10 cellular contexts compared by ENCODE assay signal in genomic region chr16:85054948-85055502, GRCh38. TPM values are rescaled to one million over a fixed set of nuclear protein-coding genes. Genes with fewer than 3 reads are reported as not detected.
A peak's percentile ranks its signal among the peaks of the same experiment; 100 is the strongest.
DNase-seq lines count a peak whose midpoint lies in the region; ATAC-seq and TF ChIP-seq lines count a peak whose summit lies in the region.
"Had no signal": no experiment of that assay in that cellular context is flagged by ENCODE, and none has a peak within 500 bp of the region (broad histone marks: within the 10 kb centered on the region; RNA-seq: fewer than 3 reads in every experiment).

No MANE protein-coding gene starts in this region.

- H3K36me3 Mint-ChIP-seq in T-helper 17 cell (ENCODE audit: low read depth), result no peaks in the 10 kb centered on the region
- no peaks in the 10 kb centered on the region for H3K36me3 Mint-ChIP-seq in Caco-2 (ENCODE audit: insufficient read depth, unreplicated experiment)

- no peak overlapping the region for H3K27ac ChIP-seq in DOHH2 (ENCODE audit: low read depth, low read length)
- peak overlapping the region; percentile 31 for H3K27ac ChIP-seq in fibroblast of lung (ENCODE audit: insufficient read depth, low read length)

- H3K4me3 Mint-ChIP-seq in T-helper 17 cell (peak overlapping the region; percentile 89), Caco-2 (ENCODE audit: unreplicated experiment) (no peak overlapping the region)

- DNase-seq in T-helper 17 cell, result no peak
- DNase-seq in fibroblast of lung (ENCODE audit: low read depth in 2 of 2), result no peak
- DNase-seq in skeletal muscle cell (ENCODE audit: low read depth), result no peak
- DNase-seq in cerebellum (ENCODE audit: low spot score), result no peak
- DNase-seq in midbrain (lab: John Stamatoyannopoulos, UW), result no peak
- no peak for DNase-seq in Caco-2

- H3K27me3 ChIP-seq in DOHH2 (ENCODE audit: control insufficient read depth, low read length) (peaks cover 30% of the 10 kb centered on the region), fibroblast of lung (ENCODE audit: control insufficient read depth, insufficient read depth, low read length) (no peaks in the 10 kb centered on the region), Caco-2 (replicated peaks; ENCODE audit: control insufficient read depth, insufficient read depth, low read length) (no peaks in the 10 kb centered on the region)

- intact Hi-C loops in Caco-2 (cut with micrococcal nuclease; ENCODE audit: unreplicated experiment), result no loop called here

- no peaks in the 10 kb centered on the region for H3K9me3 Mint-ChIP-seq in Caco-2 (ENCODE audit: unreplicated experiment)

- H2AFZ ChIP-seq in fibroblast of lung (ENCODE audit: low read length), result peak overlapping the region; percentile 79

- peak overlapping the region; percentile 98 for H3K27ac Mint-ChIP-seq in T-helper 17 cell
- H3K27ac Mint-ChIP-seq in Caco-2 (ENCODE audit: unreplicated experiment), result no peak overlapping the region

- peak overlapping the region; percentile 16 for H3K9ac ChIP-seq in fibroblast of lung (ENCODE audit: insufficient read depth, low read length)

- H3K79me2 ChIP-seq in DOHH2 (ENCODE audit: control insufficient read depth, low read length) (no peaks in the 10 kb centered on the region), fibroblast of lung (ENCODE audit: control insufficient read depth, insufficient read depth, low read length) (no peaks in the 10 kb centered on the region)

- H4K20me1 ChIP-seq in DOHH2 (ENCODE audit: control insufficient read depth, insufficient read depth, low read depth, low read length) (no peaks in the 10 kb centered on the region), fibroblast of lung (ENCODE audit: control insufficient read depth, extremely low read depth, insufficient read depth, low read length) (no peaks in the 10 kb centered on the region)

- peaks cover 6% of the 10 kb centered on the region for H3K4me1 ChIP-seq in DOHH2 (ENCODE audit: control insufficient read depth, low read length)
- peaks cover 5% of the 10 kb centered on the region for H3K4me1 ChIP-seq in fibroblast of lung (ENCODE audit: control insufficient read depth, extremely low read depth, insufficient read depth, low read length)
- H3K4me1 ChIP-seq in Caco-2, result 0 out of 2 replicates have a peak, but pooled peaks cover 4% of the 10 kb centered on the region

- no peak for ATAC-seq in T-helper 17 cell
- no peak for ATAC-seq in GM18502 (IDR thresholded peaks at IDR 0.05; ENCODE audit: poor library complexity, unreplicated experiment)

- peaks cover 39% of the 10 kb centered on the region for H3K4me1 Mint-ChIP-seq in T-helper 17 cell
- H3K4me1 Mint-ChIP-seq in Caco-2 (ENCODE audit: low read depth, unreplicated experiment), result peaks cover 15% of the 10 kb centered on the region

- CTCF ChIA-PET in Caco-2 (lab: Charles Lee), result interaction anchor here (1.5 kb wide), 1 partner anchor 32 kb away, joined by 19 read pairs; no protein-coding TSS in a partner anchor

- H3K4me3 ChIP-seq in DOHH2 (ENCODE audit: low read length), result no peak overlapping the region
- H3K4me3 ChIP-seq in fibroblast of lung (replicated peaks in 1 of 4; ENCODE audit: control extremely low read depth in 1 of 4, insufficient read depth in 1 of 4, low read depth in 3 of 4, low read length in 4 of 4), result peak overlapping the region; percentile 32 to 62 (median 40)
- H3K4me3 ChIP-seq in skeletal muscle cell (ENCODE audit: low read depth, low read length), result peak overlapping the region; percentile 18
- H3K4me3 ChIP-seq in Caco-2 (ENCODE audit: low read depth, low read length), result no peak overlapping the region

- no peaks in the 10 kb centered on the region for H3K9me2 ChIP-seq in DOHH2 (replicated peaks; ENCODE audit: control insufficient read depth, low read length)

- TF ChIP-seq CTCF in DOHH2 (IDR thresholded peaks at IDR 0.05; ENCODE audit: low read depth, low read length, poor library complexity, severe bottlenecking) (no peak), fibroblast of lung (conservative IDR thresholded peaks at IDR 0.05 in 1 of 2, IDR thresholded peaks at IDR 0.05 in 1 of 2; ENCODE audit: low read depth in 1 of 2, low read length in 2 of 2) (no peak), Caco-2 (IDR thresholded peaks at IDR 0.05; ENCODE audit: insufficient read depth in 1 of 2, low read depth in 1 of 2, low read length in 1 of 2, severe bottlenecking in 1 of 2, unreplicated experiment in 1 of 2) (no peak)

- no TSS peak for BruUV-seq in Caco-2 (replicated peaks; lab: Mats Ljungman, UMichigan)

- no peaks in the 10 kb centered on the region for H3F3A ChIP-seq in DOHH2 (ENCODE audit: control insufficient read depth, insufficient read depth)

- H3K4me2 ChIP-seq in DOHH2 (ENCODE audit: low read length) (0 out of 2 replicates have a peak overlapping the region, but pooled peaks have one; percentile 14), fibroblast of lung (ENCODE audit: extremely low read depth, insufficient read depth, low read length) (peak overlapping the region; percentile 82)

- H3K36me3 ChIP-seq in DOHH2 (ENCODE audit: control insufficient read depth, low read length), result no peaks in the 10 kb centered on the region
- H3K36me3 ChIP-seq in fibroblast of lung (ENCODE audit: control insufficient read depth, insufficient read depth, low read length), result no peaks in the 10 kb centered on the region
- H3K36me3 ChIP-seq in Caco-2 (ENCODE audit: control insufficient read depth, insufficient read depth, low read length), result no peaks in the 10 kb centered on the region

- no peaks in the 10 kb centered on the region for H3K27me3 Mint-ChIP-seq in T-helper 17 cell
- H3K27me3 Mint-ChIP-seq in Caco-2 (ENCODE audit: insufficient read depth, unreplicated experiment), result no peaks in the 10 kb centered on the region

- POLR2A ChIA-PET in Caco-2 (lab: Charles Lee), result no interaction called here

- H3K9me3 ChIP-seq in DOHH2 (ENCODE audit: control insufficient read depth, insufficient read depth, low read length) (no peaks in the 10 kb centered on the region), T-helper 17 cell (ENCODE audit: control insufficient read depth, low read length, poor library complexity, severe bottlenecking) (no peaks in the 10 kb centered on the region), fibroblast of lung (ENCODE audit: control insufficient read depth, insufficient read depth, low read depth, low read length) (no peaks in the 10 kb centered on the region), Caco-2 (no peaks in the 10 kb centered on the region)

RNA-seq across cellular contexts. Expression of gene KIAA0513, which starts 27.4 kb away (rescaled TPM):
- total RNA-seq in T-helper 17 cell (10 to 100 TPM in 1 of 2 donors, 1 to 10 TPM in 1; 8.1 to 35.0 TPM), fibroblast of lung (19.5 and 22.3 TPM in 2 replicates), cerebellum (32.9 TPM), Caco-2 (2022) (7.1 and 7.9 TPM in 2 replicates)
- 11.7 and 13.8 TPM in 2 replicates for polyA plus RNA-seq in fibroblast of lung
- 9.4 and 9.8 TPM in 2 replicates for polyA plus RNA-seq in fibroblast of lung (2012)
- polyA minus RNA-seq in fibroblast of lung (ENCODE audit: low replicate concordance), result 11.9 and 13.1 TPM in 2 replicates

RNA-seq across cellular contexts. Expression of gene ZDHHC7, which starts 43.7 kb away (rescaled TPM):
- total RNA-seq in T-helper 17 cell, result 10 to 100 TPM; 35.4 to 46.6 TPM
- total RNA-seq in fibroblast of lung, result 88.6 and 135 TPM in 2 replicates
- polyA plus RNA-seq in fibroblast of lung, result 86.2 and 96.4 TPM in 2 replicates
- 65.1 and 75.5 TPM in 2 replicates for polyA plus RNA-seq in fibroblast of lung (2012)
- polyA minus RNA-seq in fibroblast of lung (ENCODE audit: low replicate concordance), result 458 and 490 TPM in 2 replicates
- 21.7 TPM for total RNA-seq in cerebellum
- 82.8 and 85.7 TPM in 2 replicates for total RNA-seq in Caco-2 (2022)

RNA-seq across cellular contexts. Expression of gene CIBAR2, which starts 57.2 kb away (rescaled TPM):
- total RNA-seq in T-helper 17 cell (not detected), fibroblast of lung (not detected in 2 replicates), cerebellum (not detected), Caco-2 (2022) (not detected in 2 replicates)
- 0.10 TPM in 1 of 2 replicates, not detected in the other for polyA plus RNA-seq in fibroblast of lung
- polyA plus RNA-seq in fibroblast of lung (2012), result not detected in 2 replicates
- not detected in 2 replicates for polyA minus RNA-seq in fibroblast of lung (ENCODE audit: low replicate concordance)
- total RNA-seq: dermis microvascular lymphatic vessel endothelial cell, subcutaneous adipose tissue had no signal

Comparison
In these comparisons a context has a peak if more than half of its experiments do, and no peak if none do; other contexts are left out.
1. H3K4me3 ChIP-seq: peak in fibroblast of lung (4 of 4) and skeletal muscle cell (single experiment); none in DOHH2 (single experiment) and Caco-2 (single experiment).